Comparison of ENCODE assay signal across 1 cellular context in the genomic region with DNA sequence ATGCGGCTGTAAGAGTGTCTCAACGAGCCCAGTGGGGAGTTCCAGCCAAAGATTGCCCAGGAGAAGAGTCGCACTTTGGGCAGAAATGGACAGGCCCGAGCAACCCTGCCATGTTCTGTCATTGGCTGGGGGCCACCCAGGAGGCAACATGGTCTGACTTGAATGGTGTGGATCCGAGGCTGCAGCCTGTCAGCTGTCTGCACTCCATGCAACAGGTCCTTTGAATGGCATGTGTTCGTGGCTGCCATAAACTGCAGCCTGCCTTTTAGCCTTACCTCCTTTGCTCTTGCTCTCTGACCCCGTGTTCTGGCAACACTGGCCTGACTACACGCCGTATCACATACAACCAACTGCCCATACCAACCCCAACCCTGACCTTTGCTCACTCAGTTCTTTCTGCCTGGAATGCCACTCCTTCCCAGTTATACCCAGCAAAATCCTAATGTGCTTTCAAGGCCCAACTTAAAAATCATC.
TF ChIP-seq lines count a peak whose summit lies in the region.

No MANE protein-coding gene starts in this region.

TF ChIP-seq in K562, 482 proteins besides CTCF, POLR2A, EP300 and RAD21 (continued from another document):
- TF ChIP-seq, protein P1, sequence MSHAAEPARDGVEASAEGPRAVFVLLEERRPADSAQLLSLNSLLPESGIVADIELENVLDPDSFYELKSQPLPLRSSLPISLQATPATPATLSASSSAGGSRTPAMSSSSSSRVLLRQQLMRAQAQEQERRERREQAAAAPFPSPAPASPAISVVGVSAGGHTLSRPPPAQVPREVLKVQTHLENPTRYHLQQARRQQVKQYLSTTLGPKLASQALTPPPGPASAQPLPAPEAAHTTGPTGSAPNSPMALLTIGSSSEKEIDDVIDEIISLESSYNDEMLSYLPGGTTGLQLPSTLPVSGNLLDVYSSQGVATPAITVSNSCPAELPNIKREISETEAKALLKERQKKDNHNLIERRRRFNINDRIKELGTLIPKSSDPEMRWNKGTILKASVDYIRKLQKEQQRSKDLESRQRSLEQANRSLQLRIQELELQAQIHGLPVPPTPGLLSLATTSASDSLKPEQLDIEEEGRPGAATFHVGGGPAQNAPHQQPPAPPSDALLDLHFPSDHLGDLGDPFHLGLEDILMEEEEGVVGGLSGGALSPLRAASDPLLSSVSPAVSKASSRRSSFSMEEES (CRISPR knock-in tag; IDR thresholded peaks at IDR 0.05): no peak
- no peak for TF ChIP-seq ARHGAP35 (IDR thresholded peaks at IDR 0.05; ENCODE audit: partially characterized antibody)
